Comparison of ENCODE assay signal across 15 cellular contexts in the genomic region with DNA sequence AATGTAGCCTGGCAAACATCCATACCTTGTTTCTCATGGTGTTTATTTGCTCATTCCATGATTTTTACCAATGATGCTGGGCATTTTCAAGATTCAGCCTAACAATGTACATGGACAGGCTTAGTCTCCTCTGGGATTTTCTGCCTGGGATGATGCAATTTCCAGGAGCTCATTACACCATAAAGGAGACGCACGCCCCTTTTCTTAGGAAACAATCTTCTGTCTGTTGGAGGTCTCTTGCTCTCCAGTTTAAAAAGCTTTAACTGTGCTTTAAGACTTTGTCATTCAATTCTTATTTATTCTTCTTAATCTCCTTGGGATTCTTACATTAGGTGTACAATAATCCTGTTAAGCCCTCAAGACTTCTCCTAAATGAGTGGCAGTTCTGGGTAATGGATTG.
DNase-seq lines count a peak whose midpoint lies in the region; ATAC-seq and TF ChIP-seq lines count a peak whose summit lies in the region.
"Had no signal": no experiment of that assay in that cellular context is flagged by ENCODE, and none has a peak within 500 bp of the region (broad histone marks: within the 10 kb centered on the region; RNA-seq: fewer than 3 reads in every experiment).

No MANE protein-coding gene starts in this region.

- H4K20me1 ChIP-seq in GM23248 (ENCODE audit: insufficient read depth), result no peaks in the 10 kb centered on the region

- H3K4me1 Mint-ChIP-seq in osteocyte (ENCODE audit: unreplicated experiment), result peaks cover 36% of the 10 kb centered on the region

- peak overlapping the region; percentile 27 for H3K4me2 ChIP-seq in GM23248 (ENCODE audit: unreplicated experiment)

- H3K9ac ChIP-seq in GM23248, result no peak overlapping the region

- H3K36me3 ChIP-seq in GM23248 (ENCODE audit: low read depth), result no peaks in the 10 kb centered on the region
- H3K36me3 ChIP-seq: spleen, transverse colon had no signal

- DNase-seq in GM23248, result peak; percentile 61
- peak; percentile 13 for DNase-seq in NCI-H460 (ENCODE audit: extremely low read depth, low read depth)
- DNase-seq in epithelial cell of esophagus (ENCODE audit: low read depth), result peak; percentile 50
- no peak for DNase-seq in osteocyte (ENCODE audit: extremely low spot score, unreplicated experiment)
- DNase-seq in DMS53 treated with DMSO at 0.1 percent for 48 hours (lab: John Stamatoyannopoulos, UW; ENCODE audit: unreplicated experiment), result no peak
- no peak for DNase-seq in GOT3 (lab: John Stamatoyannopoulos, UW)
- DNase-seq: cerebellar nuclear complex; foreskin melanocyte; left colon; naive thymus-derived CD8-positive, alpha-beta T cell; NCI-H2081; spleen; transverse colon had no signal

- in situ Hi-C loops in GM23248 (cut with MboI), result no loop called here

- no peaks in the 10 kb centered on the region for H3K79me2 ChIP-seq in GM23248 (ENCODE audit: insufficient read depth)

- TF ChIP-seq CTCF in epithelial cell of esophagus (IDR thresholded peaks at IDR 0.05; ENCODE audit: insufficient read depth, low read depth, low read length, missing control alignments) (no peak), osteocyte (IDR thresholded peaks at IDR 0.05) (no peak)

- no peaks in the 10 kb centered on the region for H3K27me3 ChIP-seq in GM23248 (replicated peaks; ENCODE audit: insufficient read depth)
- H3K27me3 ChIP-seq: spleen, transverse colon had no signal

- H3K27ac Mint-ChIP-seq in osteocyte (ENCODE audit: unreplicated experiment), result peak overlapping the region; percentile 23
- H3K27ac Mint-ChIP-seq: naive thymus-derived CD8-positive, alpha-beta T cell had no signal

- H3K27ac ChIP-seq in GM23248, result no peak overlapping the region
- H3K27ac ChIP-seq: spleen, transverse colon had no signal

- H3K4me3 Mint-ChIP-seq in osteocyte (ENCODE audit: unreplicated experiment), result no peak overlapping the region
- H3K4me3 Mint-ChIP-seq: naive thymus-derived CD8-positive, alpha-beta T cell had no signal

- no peak for ATAC-seq in HG03135 (IDR thresholded peaks at IDR 0.05; ENCODE audit: unreplicated experiment)
- ATAC-seq: GM12878; left colon; naive thymus-derived CD8-positive, alpha-beta T cell had no signal

- H3K4me1 ChIP-seq in GM23248 (ENCODE audit: insufficient read depth), result peaks cover 16% of the 10 kb centered on the region; the same call in 1 of the 2 replicates

- 53 to 67% methylated on average over 2 of the region's 2 CpGs for WGBS in GM23248 (ENCODE audit: low coverage in 1 of 2, low lambda C conversion rate in 2 of 2, missing lambda C conversion rate in 2 of 2), 2 experiments

- H3K9me3 Mint-ChIP-seq in osteocyte (ENCODE audit: unreplicated experiment), result no peaks in the 10 kb centered on the region
- H3K9me3 Mint-ChIP-seq: naive thymus-derived CD8-positive, alpha-beta T cell had no signal

- H3K9me3 ChIP-seq in GM23248 (ENCODE audit: low read depth), result no peaks in the 10 kb centered on the region
- H3K9me3 ChIP-seq: transverse colon had no signal

- H3K27me3 Mint-ChIP-seq in osteocyte (ENCODE audit: unreplicated experiment), result no peaks in the 10 kb centered on the region

- H3F3A ChIP-seq in GM23248 (ENCODE audit: insufficient read depth), result no peaks in the 10 kb centered on the region

- peak overlapping the region; percentile 58 for H2AFZ ChIP-seq in GM23248

- no peaks in the 10 kb centered on the region for H3K9me2 ChIP-seq in GM23248 (ENCODE audit: insufficient read depth)

- no peak overlapping the region for H3K4me3 ChIP-seq in GM23248
- no peak overlapping the region for H3K4me3 ChIP-seq in epithelial cell of esophagus (ENCODE audit: low read length)
- H3K4me3 ChIP-seq: GM12878, spleen, transverse colon had no signal

- H3K36me3 Mint-ChIP-seq in osteocyte (ENCODE audit: unreplicated experiment), result no peaks in the 10 kb centered on the region
- H3K36me3 Mint-ChIP-seq: naive thymus-derived CD8-positive, alpha-beta T cell had no signal

Comparison
In these comparisons a context has a peak if more than half of its experiments do, and no peak if none do; other contexts are left out.
1. DNase-seq: peak in GM23248 (single experiment), NCI-H460 (single experiment) and epithelial cell of esophagus (single experiment); none in osteocyte (single experiment), DMS53 treated with DMSO at 0.1 percent for 48 hours (single experiment) and GOT3 (single experiment).